Comparison of ENCODE assay signal across 24 cellular contexts in the genomic region with DNA sequence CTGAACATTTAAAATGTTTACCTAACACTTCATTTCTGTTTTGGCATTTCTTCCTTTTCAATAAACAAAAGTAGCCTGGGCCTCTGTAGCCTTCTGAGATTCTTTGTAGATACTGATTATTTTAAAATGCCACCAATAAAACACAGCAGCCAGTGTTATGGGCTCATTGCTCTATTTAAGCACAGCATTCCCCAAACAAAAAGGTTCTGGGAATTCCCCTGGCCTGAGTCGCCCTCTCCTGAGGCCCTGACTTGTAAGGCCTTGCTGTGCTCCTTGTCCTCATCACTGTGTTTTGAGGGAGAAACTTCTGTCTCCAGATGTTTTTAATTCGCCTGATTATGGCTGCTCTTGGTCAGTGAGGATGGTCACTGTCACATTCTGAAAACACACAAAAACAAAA. TPM values are rescaled to one million over a fixed set of nuclear protein-coding genes. Genes with fewer than 3 reads are reported as not detected.
DNase-seq lines count a peak whose midpoint lies in the region; TF ChIP-seq lines count a peak whose summit lies in the region.
"Had no signal": no experiment of that assay in that cellular context is flagged by ENCODE, and none has a peak within 500 bp of the region (broad histone marks: within the 10 kb centered on the region; RNA-seq: fewer than 3 reads in every experiment).

No MANE protein-coding gene starts in this region.

- no peaks in the 10 kb centered on the region for H3K9me3 ChIP-seq in OCI-LY1 (ENCODE audit: low read length)

- H3K4me1 ChIP-seq in OCI-LY1 (ENCODE audit: insufficient read depth, low read length, severe bottlenecking) = peaks cover 10% of the 10 kb centered on the region

- no peaks in the 10 kb centered on the region for H3F3A ChIP-seq in OCI-LY1 (ENCODE audit: insufficient read depth, low read length)

- H3K79me2 ChIP-seq in OCI-LY1 (ENCODE audit: insufficient read depth, low read length) = no peaks in the 10 kb centered on the region

- H3K9me2 ChIP-seq in OCI-LY1 (ENCODE audit: low read depth, low read length) = no peaks in the 10 kb centered on the region

- no peaks in the 10 kb centered on the region for H3K36me3 ChIP-seq in OCI-LY1 (ENCODE audit: insufficient read depth, low read length)

- DNase-seq in AG09309 (ENCODE audit: low read depth) (peak; percentile 2), fibroblast of mammary gland (ENCODE audit: low read depth) (peak; percentile 47), myocyte (ENCODE audit: low read depth) (peak; percentile 13), DMS114 treated with DMSO at 0.1 percent for 48 hours (lab: John Stamatoyannopoulos, UW; ENCODE audit: unreplicated experiment) (no peak)
- DNase-seq in stimulated activated naive CD4-positive, alpha-beta T cell (lab: John Stamatoyannopoulos, UW) = no peak
- DNase-seq in activated CD4-positive, alpha-beta T cell treated with anti-CD3 and anti-CD28 coated beads, Interleukin-2, amount 50 U/mL, for 1 hour = no peak
- no peak for DNase-seq in stimulated activated CD4-positive, alpha-beta T cell treated with anti-CD3 and anti-CD28 coated beads, Interleukin-15, amount 100 ng/mL, for 24 hours
- DNase-seq: activated CD4-positive, alpha-beta T cell treated with anti-CD3 and anti-CD28 coated beads, Interleukin-2, amount 50 U/mL, for 48 hours; activated naive CD4-positive, alpha-beta T cell treated with Interleukin-2 at 50 U/mL for 16 hours; anterior cingulate cortex; C1 segment of cervical spinal cord; effector CD4-positive, alpha-beta T cell; foreskin melanocyte; GDM1; NCI-H1436; NCI-H2171; NCI-H526 treated with DMSO at 0.1 percent for 48 hours; right cardiac atrium; SIG-M5; stimulated activated naive CD8-positive, alpha-beta T cell treated with anti-CD3 and anti-CD28 coated beads, Interleukin-15, amount 100 ng/mL, for 72 hours had no signal

- no peak for TF ChIP-seq CTCF in AG09309 (IDR thresholded peaks at IDR 0.05; ENCODE audit: control insufficient read depth, insufficient read depth, low read depth, low read length, missing control alignments)
- no peak for TF ChIP-seq CTCF in OCI-LY1 (IDR thresholded peaks at IDR 0.05; ENCODE audit: low read length)
- no peak for TF ChIP-seq CTCF in fibroblast of mammary gland (conservative IDR thresholded peaks at IDR 0.05; ENCODE audit: control insufficient read depth, insufficient read depth, low read depth, low read length)

- 0 out of 2 replicates have a peak overlapping the region, but pooled peaks have one; percentile 34 for H2AFZ ChIP-seq in OCI-LY1 (ENCODE audit: low read length)

- no peak overlapping the region for H3K4me3 ChIP-seq in AG09309 (ENCODE audit: control insufficient read depth, low read depth, low read length)
- no peak overlapping the region for H3K4me3 ChIP-seq in OCI-LY1 (ENCODE audit: low read depth, low read length, poor library complexity, severe bottlenecking)
- no peak overlapping the region for H3K4me3 ChIP-seq in fibroblast of mammary gland (ENCODE audit: control insufficient read depth, low read depth, low read length)

- H3K27ac ChIP-seq in OCI-LY1 (ENCODE audit: low read depth, low read length, poor library complexity, severe bottlenecking) = no peak overlapping the region

- no peaks in the 10 kb centered on the region for H4K20me1 ChIP-seq in OCI-LY1 (ENCODE audit: insufficient read depth, low read length)

- H3K27me3 ChIP-seq in OCI-LY1 (ENCODE audit: insufficient read depth, low read length) = no peaks in the 10 kb centered on the region

- no peak overlapping the region for H3K4me2 ChIP-seq in OCI-LY1 (ENCODE audit: low read length)

- no peak overlapping the region for H3K9ac ChIP-seq in OCI-LY1 (ENCODE audit: low read length)

RNA-seq across cellular contexts. Expression of a gene that starts 33.0 kb away (rescaled TPM):
- total RNA-seq in myocyte = not detected in 2 replicates
- not detected for polyA plus RNA-seq in myocyte (2012)
- total RNA-seq: A172, OCI-LY7, right cardiac atrium, ureter had no signal
- polyA plus RNA-seq: right cardiac atrium had no signal

Comparison
In these comparisons a context has a peak if more than half of its experiments do, and no peak if none do; other contexts are left out.
1. DNase-seq: peak in AG09309 (single experiment), fibroblast of mammary gland (single experiment) and myocyte (single experiment); none in DMS114 treated with DMSO at 0.1 percent for 48 hours (single experiment), stimulated activated naive CD4-positive, alpha-beta T cell (0 of 6), activated CD4-positive, alpha-beta T cell treated with anti-CD3 and anti-CD28 coated beads, Interleukin-2, amount 50 U/mL, for 1 hour (single experiment) and stimulated activated CD4-positive, alpha-beta T cell treated with anti-CD3 and anti-CD28 coated beads, Interleukin-15, amount 100 ng/mL, for 24 hours (single experiment).